Comparison of ENCODE assay signal across 8 cellular contexts in genomic region chrX:103405009-103405333, GRCh38. TPM values are rescaled to one million over a fixed set of nuclear protein-coding genes. Genes with fewer than 3 reads are reported as not detected.
DNase-seq lines count a peak whose midpoint lies in the region; ATAC-seq and TF ChIP-seq lines count a peak whose summit lies in the region.

No MANE protein-coding gene starts in this region.

- H3K27me3 Mint-ChIP-seq in IgD-negative memory B cell (peaks cover 10% of the 10 kb centered on the region), endodermal cell (ENCODE audit: insufficient read depth) (peaks cover 20% of the 10 kb centered on the region)

- H4K91ac ChIP-seq in trophoblast cell (ENCODE audit: low read depth, low read length) = peak overlapping the region; percentile 32

- H2BK120ac ChIP-seq in trophoblast cell (ENCODE audit: insufficient read depth, low read length, poor library complexity) = peak overlapping the region; percentile 7

- H3K36me3 ChIP-seq in endodermal cell (ENCODE audit: control insufficient read depth, insufficient read depth, low read length) (no peaks in the 10 kb centered on the region), trophoblast cell (ENCODE audit: control insufficient read depth in 1 of 2, insufficient read depth in 2 of 2, low read length in 2 of 2) (no peaks in the 10 kb centered on the region)

- peak overlapping the region; percentile 87 for H3K4me3 ChIP-seq in endodermal cell (ENCODE audit: low read length)
- peak overlapping the region; percentile 77 for H3K4me3 ChIP-seq in trophoblast cell (ENCODE audit: low read depth, low read length)

- H3K9me3 ChIP-seq in endodermal cell (ENCODE audit: control insufficient read depth, low read length) (no peaks in the 10 kb centered on the region), trophoblast cell (ENCODE audit: insufficient read depth, low read depth, low read length) (no peaks in the 10 kb centered on the region)

- H2AFZ ChIP-seq in trophoblast cell (ENCODE audit: insufficient read depth, low read length, poor library complexity) = peak overlapping the region; percentile 35

- H3K79me2 ChIP-seq in trophoblast cell (ENCODE audit: control insufficient read depth, insufficient read depth, low read length, poor library complexity) = no peaks in the 10 kb centered on the region

- H3K27ac Mint-ChIP-seq in IgD-negative memory B cell = no peak overlapping the region
- peak overlapping the region; percentile 93 for H3K27ac Mint-ChIP-seq in endodermal cell

- H2BK5ac ChIP-seq in trophoblast cell (ENCODE audit: low read depth, low read length, poor library complexity) = no peak overlapping the region

- H3K27ac ChIP-seq in endodermal cell (ENCODE audit: low read depth, low read length) (peak overlapping the region; percentile 49), trophoblast cell (ENCODE audit: low read depth, low read length) (no peak overlapping the region)

- peaks cover 0 to 2% (median 0%) of the 10 kb centered on the region in 3 donors for H3K4me1 Mint-ChIP-seq in IgD-negative memory B cell
- peaks cover 10% of the 10 kb centered on the region for H3K4me1 Mint-ChIP-seq in endodermal cell

- H2AK5ac ChIP-seq in trophoblast cell (ENCODE audit: low read length) = peak overlapping the region; percentile 69

- H3K4me1 ChIP-seq in endodermal cell (ENCODE audit: control insufficient read depth, insufficient read depth, low read length) (no peaks in the 10 kb centered on the region), trophoblast cell (ENCODE audit: control insufficient read depth in 1 of 2, insufficient read depth in 2 of 2, low read length in 2 of 2) (no peaks in the 10 kb centered on the region)

- peak overlapping the region; percentile 66 for H4K8ac ChIP-seq in trophoblast cell (ENCODE audit: low read depth, low read length)

- H3K36me3 Mint-ChIP-seq in IgD-negative memory B cell = no peaks in the 10 kb centered on the region
- H3K36me3 Mint-ChIP-seq in endodermal cell (ENCODE audit: low read depth) = peaks cover 2% of the 10 kb centered on the region

- H3K18ac ChIP-seq in trophoblast cell (ENCODE audit: low read length) = peak overlapping the region; percentile 61

- H3K23ac ChIP-seq in trophoblast cell (ENCODE audit: low read length) = no peak overlapping the region

- H3K79me1 ChIP-seq in trophoblast cell (ENCODE audit: low read length) = peaks cover 3% of the 10 kb centered on the region

- peak overlapping the region; percentile 62 for H3K14ac ChIP-seq in trophoblast cell (ENCODE audit: low read length)

- no peak overlapping the region for H2BK12ac ChIP-seq in trophoblast cell (ENCODE audit: low read length)

- H3K9me3 Mint-ChIP-seq in IgD-negative memory B cell (no peaks in the 10 kb centered on the region), endodermal cell (peaks cover 13% of the 10 kb centered on the region)

- TF ChIP-seq CTCF in endodermal cell (conservative IDR thresholded peaks at IDR 0.05) = no peak

- peak; percentile 5 for ATAC-seq in GM19324 (IDR thresholded peaks at IDR 0.05; ENCODE audit: low FRiP score, unreplicated experiment)

- peak overlapping the region; percentile 57 for H3K4ac ChIP-seq in trophoblast cell (ENCODE audit: low read depth, low read length)

- no peak for DNase-seq in endodermal cell
- peak; percentile 2 to 59 for DNase-seq in trophoblast cell
- DNase-seq in ureter (ENCODE audit: low spot score) = no peak
- no peak for DNase-seq in iPS-NIHi11 (ENCODE audit: low spot score)
- DNase-seq in NCI-H774 (lab: John Stamatoyannopoulos, UW) = no peak
- DNase-seq in iPS-NIHi7 (ENCODE audit: extremely low spot score) = no peak

- H4K12ac ChIP-seq in trophoblast cell (ENCODE audit: low read depth, low read length) = peak overlapping the region; percentile 2

- H3K4me2 ChIP-seq in trophoblast cell (ENCODE audit: low read length) = peak overlapping the region; percentile 89

- H3K9ac ChIP-seq in endodermal cell (ENCODE audit: extremely low read depth, low read length, poor library complexity, severe bottlenecking) (peak overlapping the region; percentile 44), trophoblast cell (ENCODE audit: low read length) (peak overlapping the region; percentile 79)

- 0 to 1% methylated on average over 3 to 6 of the region's 7 CpGs for WGBS in endodermal cell (ENCODE audit: insufficient coverage in 1 of 2, insufficient read length in 1 of 2), 2 experiments
- no CpG with 5 or more reads among the region's 7 CpGs for WGBS in trophoblast cell (ENCODE audit: extremely low coverage, insufficient coverage, insufficient read length)

- H3K27me3 ChIP-seq in endodermal cell (ENCODE audit: control insufficient read depth, insufficient read depth, low read length, poor library complexity, severe bottlenecking) (no peaks in the 10 kb centered on the region), trophoblast cell (ENCODE audit: insufficient read depth, low read length) (no peaks in the 10 kb centered on the region)

- H3K4me3 Mint-ChIP-seq in IgD-negative memory B cell = peak overlapping the region; percentile 84 to 91 (median 86)
- peak overlapping the region; percentile 75 for H3K4me3 Mint-ChIP-seq in endodermal cell

RNA-seq across cellular contexts. Expression of gene BEX3, which starts 28.6 kb away (rescaled TPM):
- 7.0 TPM for polyA plus RNA-seq in IgD-negative memory B cell
- total RNA-seq in endodermal cell (100 to 1,000 TPM; 595 to 651 TPM), ureter (111 TPM)
- polyA plus RNA-seq in endodermal cell (2013, experiment 1 of 2) = 492 TPM
- polyA plus RNA-seq in endodermal cell (2013, experiment 2 of 2) = 451 TPM
- 300 and 305 TPM in 2 replicates for polyA plus RNA-seq in trophoblast cell (2013)

RNA-seq across cellular contexts. Expression of gene TCEAL9, which starts 48.7 kb away (rescaled TPM):
- polyA plus RNA-seq in IgD-negative memory B cell = 1.3 TPM
- total RNA-seq in endodermal cell = 100 to 1,000 TPM in 1 of 2 donors, 10 to 100 TPM in 1; 97.6 to 125 TPM
- polyA plus RNA-seq in endodermal cell (2013, experiment 1 of 2) = 122 TPM
- 140 TPM for polyA plus RNA-seq in endodermal cell (2013, experiment 2 of 2)
- 233 and 243 TPM in 2 replicates for polyA plus RNA-seq in trophoblast cell (2013)
- 52.1 TPM for total RNA-seq in ureter

Comparison
In these comparisons a context has a peak if more than half of its experiments do, and no peak if none do; other contexts are left out.
1. DNase-seq: peak in trophoblast cell (2 of 2); none in endodermal cell (single experiment), ureter (single experiment), iPS-NIHi11 (single experiment), NCI-H774 (single experiment) and iPS-NIHi7 (single experiment).